In the genomic region with DNA sequence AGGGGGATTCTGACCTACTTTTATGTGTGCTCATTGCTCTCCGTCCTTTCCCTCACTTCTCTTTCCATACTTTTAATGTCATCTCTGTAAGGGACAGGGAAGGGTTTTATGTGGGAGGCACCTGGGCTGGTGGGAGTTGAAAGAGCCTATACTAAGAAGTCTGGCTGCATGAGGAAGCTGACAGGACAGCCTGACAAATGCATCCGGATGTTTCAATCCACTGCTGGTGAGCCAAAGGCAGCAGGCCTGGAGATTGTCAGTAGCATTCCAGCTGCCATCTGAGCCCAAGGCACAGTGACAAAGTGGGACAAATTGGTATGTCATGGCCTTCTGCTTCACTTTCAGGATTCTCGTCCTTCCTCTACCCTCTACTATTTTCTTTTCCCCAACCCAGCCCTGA, we compare ENCODE assay signal across 1 cellular context.
A peak's percentile ranks its signal among the peaks of the same experiment; 100 is the strongest.
TF ChIP-seq lines count a peak whose summit lies in the region.

No MANE protein-coding gene starts in this region.

TF ChIP-seq in SK-N-SH treated with all-trans-retinoic acid at 6 μM for 48 hours, 23 proteins besides CTCF, POLR2A, EP300 and RAD21 (continued from another document):
- TF ChIP-seq TCF4 (CRISPR knock-in tag; IDR thresholded peaks at IDR 0.05; ENCODE audit: borderline replicate concordance) (peak; percentile 78), TOX (CRISPR knock-in tag; IDR thresholded peaks at IDR 0.05; ENCODE audit: borderline replicate concordance) (no peak), GLIS3 (CRISPR knock-in tag; IDR thresholded peaks at IDR 0.05) (peak; percentile 47; the same call in 1 of the 2 replicates), ZNF70 (CRISPR knock-in tag; IDR thresholded peaks at IDR 0.05) (no peak), ZNF565 (CRISPR knock-in tag; conservative IDR thresholded peaks at IDR 0.05; ENCODE audit: low read depth) (no peak), BACH2 (CRISPR knock-in tag; IDR thresholded peaks at IDR 0.05; ENCODE audit: borderline replicate concordance) (no peak), ZNF8 (CRISPR knock-in tag; IDR thresholded peaks at IDR 0.05) (peak; percentile 24; the same call in 1 of the 2 replicates)
- TF ChIP-seq, protein P1, sequence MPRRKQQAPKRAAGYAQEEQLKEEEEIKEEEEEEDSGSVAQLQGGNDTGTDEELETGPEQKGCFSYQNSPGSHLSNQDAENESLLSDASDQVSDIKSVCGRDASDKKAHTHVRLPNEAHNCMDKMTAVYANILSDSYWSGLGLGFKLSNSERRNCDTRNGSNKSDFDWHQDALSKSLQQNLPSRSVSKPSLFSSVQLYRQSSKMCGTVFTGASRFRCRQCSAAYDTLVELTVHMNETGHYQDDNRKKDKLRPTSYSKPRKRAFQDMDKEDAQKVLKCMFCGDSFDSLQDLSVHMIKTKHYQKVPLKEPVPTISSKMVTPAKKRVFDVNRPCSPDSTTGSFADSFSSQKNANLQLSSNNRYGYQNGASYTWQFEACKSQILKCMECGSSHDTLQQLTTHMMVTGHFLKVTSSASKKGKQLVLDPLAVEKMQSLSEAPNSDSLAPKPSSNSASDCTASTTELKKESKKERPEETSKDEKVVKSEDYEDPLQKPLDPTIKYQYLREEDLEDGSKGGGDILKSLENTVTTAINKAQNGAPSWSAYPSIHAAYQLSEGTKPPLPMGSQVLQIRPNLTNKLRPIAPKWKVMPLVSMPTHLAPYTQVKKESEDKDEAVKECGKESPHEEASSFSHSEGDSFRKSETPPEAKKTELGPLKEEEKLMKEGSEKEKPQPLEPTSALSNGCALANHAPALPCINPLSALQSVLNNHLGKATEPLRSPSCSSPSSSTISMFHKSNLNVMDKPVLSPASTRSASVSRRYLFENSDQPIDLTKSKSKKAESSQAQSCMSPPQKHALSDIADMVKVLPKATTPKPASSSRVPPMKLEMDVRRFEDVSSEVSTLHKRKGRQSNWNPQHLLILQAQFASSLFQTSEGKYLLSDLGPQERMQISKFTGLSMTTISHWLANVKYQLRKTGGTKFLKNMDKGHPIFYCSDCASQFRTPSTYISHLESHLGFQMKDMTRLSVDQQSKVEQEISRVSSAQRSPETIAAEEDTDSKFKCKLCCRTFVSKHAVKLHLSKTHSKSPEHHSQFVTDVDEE (CRISPR knock-in tag; IDR thresholded peaks at IDR 0.05) = peak; percentile 88
- TF ChIP-seq, protein P2, sequence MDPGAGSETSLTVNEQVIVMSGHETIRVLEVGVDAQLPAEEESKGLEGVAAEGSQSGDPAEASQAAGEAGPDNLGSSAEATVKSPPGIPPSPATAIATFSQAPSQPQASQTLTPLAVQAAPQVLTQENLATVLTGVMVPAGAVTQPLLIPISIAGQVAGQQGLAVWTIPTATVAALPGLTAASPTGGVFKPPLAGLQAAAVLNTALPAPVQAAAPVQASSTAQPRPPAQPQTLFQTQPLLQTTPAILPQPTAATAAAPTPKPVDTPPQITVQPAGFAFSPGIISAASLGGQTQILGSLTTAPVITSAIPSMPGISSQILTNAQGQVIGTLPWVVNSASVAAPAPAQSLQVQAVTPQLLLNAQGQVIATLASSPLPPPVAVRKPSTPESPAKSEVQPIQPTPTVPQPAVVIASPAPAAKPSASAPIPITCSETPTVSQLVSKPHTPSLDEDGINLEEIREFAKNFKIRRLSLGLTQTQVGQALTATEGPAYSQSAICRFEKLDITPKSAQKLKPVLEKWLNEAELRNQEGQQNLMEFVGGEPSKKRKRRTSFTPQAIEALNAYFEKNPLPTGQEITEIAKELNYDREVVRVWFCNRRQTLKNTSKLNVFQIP (CRISPR knock-in tag; IDR thresholded peaks at IDR 0.05; ENCODE audit: borderline replicate concordance, low read depth) = no peak
